Comparison of ENCODE assay signal across 24 cellular contexts in the genomic region with DNA sequence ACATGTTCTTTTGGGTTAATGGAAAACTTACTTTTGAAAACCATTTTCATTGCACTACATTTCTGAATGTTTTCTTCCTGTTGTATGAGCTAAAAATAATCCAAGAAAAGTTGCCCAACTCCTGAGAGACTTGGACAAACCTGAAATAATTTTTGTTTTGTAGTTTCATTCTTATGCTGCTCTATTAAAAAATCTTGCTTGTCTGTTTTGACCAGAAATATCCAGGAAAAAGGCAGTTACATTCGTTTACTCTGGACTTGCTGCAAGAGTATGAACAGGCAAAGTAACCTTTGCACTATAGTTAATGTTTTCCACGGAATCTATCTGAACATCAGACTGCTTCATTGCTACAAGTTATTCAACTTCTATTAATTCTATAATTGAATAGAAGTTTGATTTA.
DNase-seq lines count a peak whose midpoint lies in the region; ATAC-seq and TF ChIP-seq lines count a peak whose summit lies in the region.
"Had no signal": no experiment of that assay in that cellular context is flagged by ENCODE, and none has a peak within 500 bp of the region (broad histone marks: within the 10 kb centered on the region; RNA-seq: fewer than 3 reads in every experiment).

No MANE protein-coding gene starts in this region.

- no peak for TF ChIP-seq CTCF in mucosa of descending colon (IDR thresholded peaks at IDR 0.05)
- no peak for TF ChIP-seq CTCF in osteoblast (IDR thresholded peaks at IDR 0.05; ENCODE audit: extremely low read depth, low read depth, low read length)

- no peak overlapping the region for H3K27ac ChIP-seq in osteoblast (ENCODE audit: low read depth, low read length)
- H3K27ac ChIP-seq: ascending aorta, C4-2B, neutrophil, sigmoid colon had no signal

- H4K20me1 ChIP-seq in osteoblast (ENCODE audit: insufficient read depth, low read length) = no peaks in the 10 kb centered on the region

- ATAC-seq in mucosa of descending colon = peak; percentile 81
- ATAC-seq in GM18909 (IDR thresholded peaks at IDR 0.05; ENCODE audit: poor library complexity, unreplicated experiment) = no peak
- no peak for ATAC-seq in GM19397 (IDR thresholded peaks at IDR 0.05; ENCODE audit: unreplicated experiment)
- ATAC-seq: activated CD8-positive, alpha-beta T cell treated with anti-CD3 and anti-CD28 coated beads, Interleukin-2, amount 10 ng/mL, durations not matched to agents 7 days and 5 days; activated T-cell treated with anti-CD3 and anti-CD28 coated beads, Interleukin-2, amount 50 U/mL, for 4 hours had no signal

- no peak overlapping the region for H3K4me3 ChIP-seq in mucosa of descending colon
- no peak overlapping the region for H3K4me3 ChIP-seq in osteoblast (ENCODE audit: insufficient read depth, low read length)
- H3K4me3 ChIP-seq: ascending aorta, sigmoid colon, tibial nerve had no signal

- no peak overlapping the region for H2AFZ ChIP-seq in osteoblast (ENCODE audit: low read length)

- H3K79me2 ChIP-seq in osteoblast (ENCODE audit: insufficient read depth, low read length) = no peaks in the 10 kb centered on the region

- H3K4me2 ChIP-seq in osteoblast (ENCODE audit: insufficient read depth, low read length) = no peak overlapping the region

- peak; percentile 39 for DNase-seq in NOMO-1 treated with DMSO at 0.1 percent for 48 hours (lab: John Stamatoyannopoulos, UW; ENCODE audit: unreplicated experiment)
- no peak for DNase-seq in NOMO-1 (lab: John Stamatoyannopoulos, UW; ENCODE audit: unreplicated experiment in 2 of 2)
- peak; percentile 48 for DNase-seq in fibroblast of gingiva (ENCODE audit: low read depth)
- no peak for DNase-seq in mucosa of descending colon
- no peak for DNase-seq in osteoblast (ENCODE audit: insufficient read length, low spot score, missing footprints)
- DNase-seq in SHP77 (lab: John Stamatoyannopoulos, UW) = no peak
- DNase-seq: activated B cell treated with CpG ODN at 0.5 μM for 24 hours; activated CD8-positive, alpha-beta T cell treated with anti-CD3 and anti-CD28 coated beads, Interleukin-2, amount 10 ng/mL, durations not matched to agents 7 days and 5 days; activated naive CD4-positive, alpha-beta T cell treated with anti-CD3 and anti-CD28 coated beads, Interleukin-2, amount 10 ng/mL, durations not matched to agents 7 days and 5 days; activated T-cell treated with anti-CD3 and anti-CD28 coated beads, Interleukin-2, amount 50 U/mL, for 4 hours; GF-D8; hippocampal formation; MM.1S; NCI-H146; NCI-H2171 treated with DMSO at 0.1 percent for 48 hours; NCI-H748 treated with DMSO at 0.1 percent for 48 hours; sigmoid colon; stimulated activated naive CD4-positive, alpha-beta T cell had no signal

- H3K36me3 ChIP-seq in mucosa of descending colon (ENCODE audit: low read depth) (no peaks in the 10 kb centered on the region), osteoblast (ENCODE audit: insufficient read depth, low read length) (no peaks in the 10 kb centered on the region)
- H3K36me3 ChIP-seq: ascending aorta, neutrophil, sigmoid colon, tibial nerve had no signal

- intact Hi-C loops in mucosa of descending colon (cut with DNase I, micrococcal nuclease) = no loop called here

- peaks cover 11% of the 10 kb centered on the region for H3K27me3 ChIP-seq in osteoblast (ENCODE audit: insufficient read depth, low read length)
- H3K27me3 ChIP-seq: ascending aorta, neutrophil, sigmoid colon, tibial nerve had no signal

- no peaks in the 10 kb centered on the region for H3K9me3 ChIP-seq in mucosa of descending colon
- H3K9me3 ChIP-seq in osteoblast (ENCODE audit: low read depth, low read length) = no peaks in the 10 kb centered on the region
- H3K9me3 ChIP-seq: ascending aorta, neutrophil, sigmoid colon, tibial nerve had no signal

- H3K4me1 ChIP-seq in mucosa of descending colon (ENCODE audit: low read depth) (no peaks in the 10 kb centered on the region), osteoblast (ENCODE audit: insufficient read depth, low read length) (peaks cover 6% of the 10 kb centered on the region)
- H3K4me1 ChIP-seq: ascending aorta, sigmoid colon had no signal

Comparison
In these comparisons a context has a peak if more than half of its experiments do, and no peak if none do; other contexts are left out.
1. DNase-seq: peak in NOMO-1 treated with DMSO at 0.1 percent for 48 hours (single experiment) and fibroblast of gingiva (single experiment); none in NOMO-1 (0 of 2), mucosa of descending colon (0 of 3), osteoblast (single experiment) and SHP77 (0 of 2).